ENCODE assay signal across 15 cellular contexts in genomic region chr3:112604536-112604935, GRCh38. TPM values are rescaled to one million over a fixed set of nuclear protein-coding genes. Genes with fewer than 3 reads are reported as not detected.
DNase-seq lines count a peak whose midpoint lies in the region; ATAC-seq, FAIRE-seq and TF ChIP-seq lines count a peak whose summit lies in the region.
"Had no signal": no experiment of that assay in that cellular context is flagged by ENCODE, and none has a peak within 500 bp of the region (broad histone marks: within the 10 kb centered on the region; RNA-seq: fewer than 3 reads in every experiment).

No MANE protein-coding gene starts in this region.

- no peaks in the 10 kb centered on the region for H3K4me1 Mint-ChIP-seq in Caco-2 (ENCODE audit: low read depth, unreplicated experiment)

- no peaks in the 10 kb centered on the region for H3K9me3 ChIP-seq in Caco-2
- H3K9me3 ChIP-seq: pancreas, upper lobe of right lung had no signal

- CTCF ChIA-PET in Caco-2 (lab: Charles Lee): no interaction called here

- FAIRE-seq in H54 (lab: Jason Lieb, UNC): peak; percentile 75
- FAIRE-seq: H1 had no signal

- no TSS peak for BruUV-seq in Caco-2 (replicated peaks; lab: Mats Ljungman, UMichigan)

- H3K27ac Mint-ChIP-seq in Caco-2 (ENCODE audit: unreplicated experiment): no peak overlapping the region
- H3K27ac Mint-ChIP-seq: activated naive CD4-positive, alpha-beta T cell treated with anti-CD3 and anti-CD28 coated beads, Interleukin-2, amount 10 ng/mL, durations not matched to agents 7 days and 5 days had no signal

- H3K4me3 Mint-ChIP-seq in Caco-2 (ENCODE audit: unreplicated experiment): no peak overlapping the region
- H3K4me3 Mint-ChIP-seq: activated naive CD4-positive, alpha-beta T cell treated with anti-CD3 and anti-CD28 coated beads, Interleukin-2, amount 10 ng/mL, durations not matched to agents 7 days and 5 days had no signal

- intact Hi-C loops in Caco-2 (cut with micrococcal nuclease; ENCODE audit: unreplicated experiment): no loop called here

- POLR2A ChIA-PET in Caco-2 (lab: Charles Lee): no interaction called here

- H3K9me3 Mint-ChIP-seq in Caco-2 (ENCODE audit: unreplicated experiment): no peaks in the 10 kb centered on the region
- H3K9me3 Mint-ChIP-seq: activated naive CD4-positive, alpha-beta T cell treated with anti-CD3 and anti-CD28 coated beads, Interleukin-2, amount 10 ng/mL, durations not matched to agents 7 days and 5 days had no signal

- no peaks in the 10 kb centered on the region for H3K4me1 ChIP-seq in Caco-2
- H3K4me1 ChIP-seq: pancreas, upper lobe of right lung had no signal

- no peaks in the 10 kb centered on the region for H3K27me3 ChIP-seq in Caco-2 (replicated peaks; ENCODE audit: control insufficient read depth, insufficient read depth, low read length)
- H3K27me3 ChIP-seq: pancreas, upper lobe of right lung had no signal

- no peak for ATAC-seq in HG02884 (IDR thresholded peaks at IDR 0.05; ENCODE audit: unreplicated experiment)
- ATAC-seq: upper lobe of right lung had no signal

- DNase-seq in H54 (ENCODE audit: insufficient read length, low spot score) (peak; percentile 13), RPMI7951 (ENCODE audit: low read depth) (peak; percentile 79), fibroblast of mammary gland (ENCODE audit: low read depth) (peak; percentile 90), skeletal muscle cell (ENCODE audit: low read depth) (peak; percentile 81), Caco-2 (no peak), NCI-H524 treated with DMSO at 0.1 percent for 48 hours (lab: John Stamatoyannopoulos, UW) (no peak), KG1 (lab: John Stamatoyannopoulos, UW) (no peak)
- DNase-seq: activated CD4-positive, CD25-positive, alpha-beta regulatory T cell; activated naive CD4-positive, alpha-beta T cell treated with anti-CD3 and anti-CD28 coated beads, Interleukin-2, amount 10 ng/mL, durations not matched to agents 7 days and 5 days; effector memory CD4-positive, alpha-beta T cell; NCI-H187 treated with DMSO at 0.1 percent for 48 hours; pancreas; upper lobe of right lung had no signal

- H3K4me3 ChIP-seq in fibroblast of mammary gland (ENCODE audit: control insufficient read depth, low read depth, low read length): no peak overlapping the region
- no peak overlapping the region for H3K4me3 ChIP-seq in skeletal muscle cell (ENCODE audit: low read depth, low read length)
- no peak overlapping the region for H3K4me3 ChIP-seq in Caco-2 (ENCODE audit: low read depth, low read length)
- H3K4me3 ChIP-seq: pancreas, upper lobe of right lung had no signal

- no peaks in the 10 kb centered on the region for H3K36me3 Mint-ChIP-seq in Caco-2 (ENCODE audit: insufficient read depth, unreplicated experiment)
- H3K36me3 Mint-ChIP-seq: activated naive CD4-positive, alpha-beta T cell treated with anti-CD3 and anti-CD28 coated beads, Interleukin-2, amount 10 ng/mL, durations not matched to agents 7 days and 5 days had no signal

- TF ChIP-seq CTCF in fibroblast of mammary gland (conservative IDR thresholded peaks at IDR 0.05; ENCODE audit: control insufficient read depth, insufficient read depth, low read depth, low read length) (no peak), Caco-2 (IDR thresholded peaks at IDR 0.05; ENCODE audit: insufficient read depth in 1 of 2, low read depth in 1 of 2, low read length in 1 of 2, severe bottlenecking in 1 of 2, unreplicated experiment in 1 of 2) (no peak)

- TF ChIP-seq POLR2A in H54 (IDR thresholded peaks at IDR 0.05; ENCODE audit: low read depth, low read length): no peak

- no peaks in the 10 kb centered on the region for H3K27me3 Mint-ChIP-seq in Caco-2 (ENCODE audit: insufficient read depth, unreplicated experiment)

- H3K36me3 ChIP-seq in Caco-2 (ENCODE audit: control insufficient read depth, insufficient read depth, low read length): no peaks in the 10 kb centered on the region
- H3K36me3 ChIP-seq: pancreas, upper lobe of right lung had no signal

RNA-seq across cellular contexts. Expression of gene CCDC80, which starts 36.4 kb away (rescaled TPM):
- total RNA-seq in RPMI7951 (2014; rRNA removed; shearing (Covaris generic)): 29.1 and 44.6 TPM in 2 replicates
- 19.4 and 26.2 TPM in 2 replicates for total RNA-seq in Caco-2 (2022)

RNA-seq across cellular contexts. Expression of gene SLC35A5, which starts 42.7 kb away (rescaled TPM):
- 42.1 and 51.5 TPM in 2 replicates for total RNA-seq in RPMI7951 (2014; rRNA removed; shearing (Covaris generic))
- 18.6 and 19.1 TPM in 2 replicates for total RNA-seq in Caco-2 (2022)

RNA-seq across cellular contexts. Expression of gene ATG3, which starts 42.8 kb away (rescaled TPM):
- 115 and 126 TPM in 2 replicates for total RNA-seq in RPMI7951 (2014; rRNA removed; shearing (Covaris generic))
- 50.7 and 52.3 TPM in 2 replicates for total RNA-seq in Caco-2 (2022)

Comparison
In these comparisons a context has a peak if more than half of its experiments do, and no peak if none do; other contexts are left out.
1. DNase-seq: peak in H54 (single experiment), RPMI7951 (single experiment), fibroblast of mammary gland (single experiment) and skeletal muscle cell (single experiment); none in Caco-2 (0 of 2), NCI-H524 treated with DMSO at 0.1 percent for 48 hours (single experiment) and KG1 (single experiment).